In the genomic region with DNA sequence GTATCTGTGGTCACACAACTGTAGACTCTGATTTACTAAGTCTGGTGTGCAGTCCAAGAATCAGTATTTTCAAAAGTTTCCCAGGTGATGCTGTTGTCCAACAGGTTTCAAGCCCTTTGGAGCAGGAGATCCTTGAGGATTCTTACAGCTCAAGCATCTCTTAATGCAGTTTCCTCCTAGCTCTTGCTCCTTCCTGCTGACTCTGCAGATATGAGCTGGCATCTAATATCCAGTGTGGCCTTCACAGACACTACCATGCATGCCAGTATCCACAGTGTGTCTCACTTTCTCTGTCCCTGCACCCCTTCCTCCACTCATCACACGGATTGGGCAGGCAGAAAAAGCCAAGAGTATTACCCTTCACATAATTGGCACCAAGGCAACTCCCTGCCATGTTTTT, we compare ENCODE assay signal across 25 cellular contexts.
"Had no signal": no experiment of that assay in that cellular context is flagged by ENCODE, and none has a peak within 500 bp of the region (broad histone marks: within the 10 kb centered on the region; RNA-seq: fewer than 3 reads in every experiment).

No MANE protein-coding gene starts in this region.

- ATAC-seq: left ventricle myocardium superior; lower lobe of right lung; mucosa of descending colon; naive thymus-derived CD4-positive, alpha-beta T cell; natural killer cell treated with Interleukin-12 subunit alpha and Interleukin-12 subunit beta and Interleukin-15 and Interleukin-18, amount 100 ng/mL, for 72 hours; sciatic nerve; stimulated activated naive B cell treated with anti-CD40 and anti-IgM and Interleukin-4, amounts not matched to agents 10 μg/mL and 1 μg/mL and 100 μg/mL, for 72 hours; stimulated activated naive CD8-positive, alpha-beta T cell treated with anti-CD3 and anti-CD28 coated beads, Interleukin-15, Interleukin-2, amounts not matched to agents 100 U/mL and 50 U/mL, for 24 hours had no signal

- H3K4me2 ChIP-seq: hepatocyte had no signal

- H2AFZ ChIP-seq: hepatocyte had no signal

- H3K27me3 ChIP-seq: hepatocyte, ovary, right atrium auricular region, stomach, testis, thyroid gland, transverse colon, upper lobe of left lung, vagina had no signal

- H3K36me3 ChIP-seq: lower lobe of right lung, ovary, right atrium auricular region, stomach, thyroid gland, transverse colon, upper lobe of left lung, vagina had no signal

- H3K79me2 ChIP-seq: hepatocyte had no signal

- H3K27ac ChIP-seq: hepatocyte, lower lobe of right lung, ovary, right atrium auricular region, skin epidermis, stomach, testis, thyroid gland, transverse colon, upper lobe of left lung, vagina had no signal

- H3K4me1 ChIP-seq: lower lobe of right lung, right atrium auricular region, stomach, testis, thyroid gland, upper lobe of left lung, vagina had no signal

- H3K4me3 ChIP-seq: hepatocyte, lower lobe of right lung, mucosa of descending colon, ovary, right atrium auricular region, skin epidermis, stomach, testis, thyroid gland, transverse colon, upper lobe of left lung, vagina had no signal

- H3K9me3 ChIP-seq: lower lobe of right lung, mucosa of descending colon, ovary, right atrium auricular region, stomach, testis, thyroid gland, transverse colon, upper lobe of left lung, vagina had no signal

- DNase-seq: islet precursor cell; left ventricle myocardium superior; lower lobe of right lung; mesendoderm; midbrain; mucosa of descending colon; naive thymus-derived CD4-positive, alpha-beta T cell; ovary; stimulated activated CD4-positive, alpha-beta T cell treated with anti-CD3 and anti-CD28 coated beads, Interleukin-12 subunit alpha, Interleukin-12 subunit beta, amount 100 ng/mL, for 4 hours; stimulated activated CD4-positive, alpha-beta T cell treated with anti-CD3 and anti-CD28 coated beads, Interleukin-15, amount 100 ng/mL, for 24 hours; stimulated activated CD4-positive, alpha-beta T cell treated with anti-CD3 and anti-CD28 coated beads, Interleukin-2, amount 100 ng/mL, for 24 hours; stimulated activated CD4-positive, alpha-beta T cell treated with anti-CD3 and anti-CD28 coated beads, Interleukin-4, amount 100 ng/mL, for 1 hour; stimulated activated naive B cell treated with anti-CD40 and anti-IgM and Interleukin-4, amounts not matched to agents 10 μg/mL and 1 μg/mL and 100 μg/mL, for 72 hours; stimulated activated naive CD8-positive, alpha-beta T cell treated with anti-CD3 and anti-CD28 coated beads, Interleukin-15, Interleukin-2, amounts not matched to agents 100 U/mL and 50 U/mL, for 24 hours; stomach; testis; thyroid gland; transverse colon; upper lobe of left lung had no signal
